ENCODE assay signal across 18 cellular contexts in genomic region chr2:75654012-75654411, GRCh38. TPM values are rescaled to one million over a fixed set of nuclear protein-coding genes. Genes with fewer than 3 reads are reported as not detected.
DNase-seq lines count a peak whose midpoint lies in the region; ATAC-seq and TF ChIP-seq lines count a peak whose summit lies in the region.
"Had no signal": no experiment of that assay in that cellular context is flagged by ENCODE, and none has a peak within 500 bp of the region (broad histone marks: within the 10 kb centered on the region; RNA-seq: fewer than 3 reads in every experiment).

No MANE protein-coding gene starts in this region.

- no peak overlapping the region for H2AK5ac ChIP-seq in H9 (ENCODE audit: insufficient read length, low read length)

- peak; percentile 72; the same call in 1 of the 2 replicates for ATAC-seq in WTC11
- no peak for ATAC-seq in memory B cell (ENCODE audit: low read depth)
- ATAC-seq in HG03139 (IDR thresholded peaks at IDR 0.05; ENCODE audit: unreplicated experiment), result no peak
- ATAC-seq in GM19328 (IDR thresholded peaks at IDR 0.05; ENCODE audit: unreplicated experiment), result no peak

- H3K4me3 Mint-ChIP-seq in H9 (no peak overlapping the region), WTC11 (no peak overlapping the region), memory B cell (no peak overlapping the region)

- no peaks in the 10 kb centered on the region for H3K9me3 ChIP-seq in H9 (ENCODE audit: control insufficient read depth, low read depth, low read length)
- H3K9me3 ChIP-seq: A549, HAP-1 had no signal

- H3K18ac ChIP-seq in H9 (ENCODE audit: insufficient read length, low read depth, low read length), result no peak overlapping the region

- H3K36me3 Mint-ChIP-seq in H9 (ENCODE audit: insufficient read depth in 1 of 3, low read depth in 3 of 3), result peaks cover 53 to 90% (median 83%) of the 10 kb centered on the region in 3 experiments
- H3K36me3 Mint-ChIP-seq in WTC11, result peaks cover 78% of the 10 kb centered on the region
- H3K36me3 Mint-ChIP-seq in memory B cell, result peaks cover 42% of the 10 kb centered on the region

- H4K8ac ChIP-seq in H9 (replicated peaks; ENCODE audit: insufficient read length, low read depth, low read length), result no peak overlapping the region

- no peak overlapping the region for H2BK12ac ChIP-seq in H9 (ENCODE audit: insufficient read length, low read depth, low read length)

- H3K4me1 Mint-ChIP-seq in H9 (no peaks in the 10 kb centered on the region), WTC11 (no peaks in the 10 kb centered on the region), memory B cell (peaks cover 8% of the 10 kb centered on the region)

- H2BK15ac ChIP-seq in H9 (ENCODE audit: low read depth, low read length), result no peak overlapping the region

- 0 out of 3 replicates have a peak, but pooled peaks have one; percentile 15 for TF ChIP-seq CTCF in GM12872 (IDR thresholded peaks at IDR 0.05; ENCODE audit: insufficient read depth, low read depth, low read length)
- TF ChIP-seq CTCF in H9 (conservative IDR thresholded peaks at IDR 0.05), result peak; percentile 42
- TF ChIP-seq CTCF in WTC11 (IDR thresholded peaks at IDR 0.05), result no peak

- no peak overlapping the region for H2BK120ac ChIP-seq in H9 (ENCODE audit: low read depth, low read length, poor library complexity, severe bottlenecking)

- H3K27me3 ChIP-seq in H9 (ENCODE audit: insufficient read depth, low read length), result no peaks in the 10 kb centered on the region; the same call in 1 of the 2 replicates

- no peak overlapping the region for H2BK20ac ChIP-seq in H9 (ENCODE audit: low read depth, low read length, poor library complexity, severe bottlenecking)

- CTCF ChIA-PET in WTC11 (lab: Charles Lee), result interaction anchor here (0.6 to 2.9 kb wide), 4 partner anchors 13 to 30 kb away, joined by 3 to 10 read pairs (median 5); no protein-coding TSS in a partner anchor

- H3K4ac ChIP-seq in H9 (ENCODE audit: low read depth, low read length), result no peak overlapping the region

- POLR2A ChIA-PET in WTC11 (lab: Charles Lee), result no interaction called here

- no peak overlapping the region for H2BK5ac ChIP-seq in H9 (ENCODE audit: insufficient read length, low read length)

- DNase-seq in H9, result no peak
- no peak for DNase-seq in WTC11 (ENCODE audit: low spot score)
- DNase-seq in memory B cell (ENCODE audit: low spot score in 2 of 2), result no peak
- DNase-seq in putamen (ENCODE audit: low spot score), result no peak
- DNase-seq: C1 segment of cervical spinal cord, DND-41, KBM-7, NCI-H1092, NCI-H146, NCI-H2081, NCI-H510A, NCI-H82, SHP77 had no signal

- WGBS in H9 (ENCODE audit: extremely low coverage, insufficient read length, low lambda C conversion rate), result no CpG with 5 or more reads among the region's 2 CpGs

- no peaks in the 10 kb centered on the region for H3K79me1 ChIP-seq in H9 (ENCODE audit: insufficient read depth, low read depth, low read length, poor library complexity, severe bottlenecking)

- H3K27me3 Mint-ChIP-seq in H9 (ENCODE audit: low read depth) (no peaks in the 10 kb centered on the region), WTC11 (ENCODE audit: low read depth) (no peaks in the 10 kb centered on the region), memory B cell (no peaks in the 10 kb centered on the region)

- H4K91ac ChIP-seq in H9 (ENCODE audit: insufficient read length, low read depth, low read length), result no peak overlapping the region

- no peak overlapping the region for H3K56ac ChIP-seq in H9 (ENCODE audit: insufficient read length, low read depth, low read length)

- H3K79me2 ChIP-seq in H9 (ENCODE audit: insufficient read depth, low read length), result no peaks in the 10 kb centered on the region; the same call in 1 of the 2 replicates

- H3K23me2 ChIP-seq in H9 (ENCODE audit: insufficient read length, low read depth, low read length, poor library complexity, severe bottlenecking), result no peaks in the 10 kb centered on the region

- H3K4me1 ChIP-seq in H9 (ENCODE audit: insufficient read depth, low read length), result no peaks in the 10 kb centered on the region
- H3K4me1 ChIP-seq: A549 had no signal

- H3K27ac Mint-ChIP-seq in H9 (no peak overlapping the region), WTC11 (no peak overlapping the region), memory B cell (peak overlapping the region; percentile 12)

- no peak overlapping the region for H3K9ac ChIP-seq in H9 (ENCODE audit: extremely low read depth, insufficient read length, low read length)

- no peak overlapping the region for H3K14ac ChIP-seq in H9 (ENCODE audit: insufficient read depth, low read length)

- H3K4me2 ChIP-seq in H9 (ENCODE audit: insufficient read depth, insufficient read length, low read length), result no peak overlapping the region
- H3K4me2 ChIP-seq: A549 had no signal

- H3K27ac ChIP-seq in H9 (ENCODE audit: insufficient read length, low read depth, low read length), result no peak overlapping the region
- H3K27ac ChIP-seq: A549 had no signal

- no peaks in the 10 kb centered on the region for H4K20me1 ChIP-seq in H9 (ENCODE audit: control insufficient read depth, insufficient read depth, insufficient read length)

- H3K23ac ChIP-seq in H9 (ENCODE audit: insufficient read length, low read depth, low read length), result no peak overlapping the region

- no peak overlapping the region for H4K5ac ChIP-seq in H9 (ENCODE audit: insufficient read length, low read depth, low read length)

- H2AFZ ChIP-seq in H9 (ENCODE audit: low read length), result no peak overlapping the region

- H3T11ph ChIP-seq in H9 (ENCODE audit: low read length), result no peak overlapping the region

- H3K9me3 Mint-ChIP-seq in H9, result no peaks in the 10 kb centered on the region
- no peaks in the 10 kb centered on the region for H3K9me3 Mint-ChIP-seq in WTC11
- peaks cover 7% of the 10 kb centered on the region for H3K9me3 Mint-ChIP-seq in memory B cell

TF ChIP-seq in WTC11, 78 proteins besides CTCF, POLR2A, EP300 and RAD21 (continues in another document):
- no peak for TF ChIP-seq ZNF671 (CRISPR knock-in tag; IDR thresholded peaks at IDR 0.05)
- no peak for TF ChIP-seq FOXP4 (CRISPR knock-in tag; IDR thresholded peaks at IDR 0.05)
- TF ChIP-seq CBFB (CRISPR knock-in tag; IDR thresholded peaks at IDR 0.05; ENCODE audit: low read depth), result no peak
- TF ChIP-seq RELA (CRISPR knock-in tag; IDR thresholded peaks at IDR 0.05; ENCODE audit: borderline replicate concordance), result no peak
- no peak for TF ChIP-seq ZNF121 (CRISPR knock-in tag; IDR thresholded peaks at IDR 0.05)
- TF ChIP-seq, protein P1, sequence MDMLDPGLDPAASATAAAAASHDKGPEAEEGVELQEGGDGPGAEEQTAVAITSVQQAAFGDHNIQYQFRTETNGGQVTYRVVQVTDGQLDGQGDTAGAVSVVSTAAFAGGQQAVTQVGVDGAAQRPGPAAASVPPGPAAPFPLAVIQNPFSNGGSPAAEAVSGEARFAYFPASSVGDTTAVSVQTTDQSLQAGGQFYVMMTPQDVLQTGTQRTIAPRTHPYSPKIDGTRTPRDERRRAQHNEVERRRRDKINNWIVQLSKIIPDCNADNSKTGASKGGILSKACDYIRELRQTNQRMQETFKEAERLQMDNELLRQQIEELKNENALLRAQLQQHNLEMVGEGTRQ (CRISPR knock-in tag; IDR thresholded peaks at IDR 0.05), result no peak
- TF ChIP-seq E2F5 (CRISPR knock-in tag; IDR thresholded peaks at IDR 0.05), result no peak
- TF ChIP-seq CREM (CRISPR knock-in tag; IDR thresholded peaks at IDR 0.05), result no peak
- TF ChIP-seq, protein P2, sequence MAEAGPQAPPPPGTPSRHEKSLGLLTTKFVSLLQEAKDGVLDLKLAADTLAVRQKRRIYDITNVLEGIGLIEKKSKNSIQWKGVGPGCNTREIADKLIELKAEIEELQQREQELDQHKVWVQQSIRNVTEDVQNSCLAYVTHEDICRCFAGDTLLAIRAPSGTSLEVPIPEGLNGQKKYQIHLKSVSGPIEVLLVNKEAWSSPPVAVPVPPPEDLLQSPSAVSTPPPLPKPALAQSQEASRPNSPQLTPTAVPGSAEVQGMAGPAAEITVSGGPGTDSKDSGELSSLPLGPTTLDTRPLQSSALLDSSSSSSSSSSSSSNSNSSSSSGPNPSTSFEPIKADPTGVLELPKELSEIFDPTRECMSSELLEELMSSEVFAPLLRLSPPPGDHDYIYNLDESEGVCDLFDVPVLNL (CRISPR knock-in tag; IDR thresholded peaks at IDR 0.05; ENCODE audit: borderline replicate concordance, low read depth), result no peak

RNA-seq across cellular contexts. Expression of gene MRPL19, which starts 7.4 kb away (rescaled TPM):
- 70.0 and 73.0 TPM in 2 replicates for total RNA-seq in H9 (2021)
- total RNA-seq in WTC11 (2021), result 65.8 to 71.3 TPM (median 70.0 TPM) in 3 replicates

RNA-seq across cellular contexts. Expression of gene GCFC2, which starts 56.7 kb away (rescaled TPM):
- total RNA-seq in H9 (2021) (17.1 and 18.3 TPM in 2 replicates), WTC11 (2021) (12.5 to 16.4 TPM (median 14.4 TPM) in 3 replicates)
